Comparison of ENCODE assay signal across 11 cellular contexts in genomic region chr12:49983892-49984291, GRCh38. TPM values are rescaled to one million over a fixed set of nuclear protein-coding genes. Genes with fewer than 3 reads are reported as not detected.
DNase-seq lines count a peak whose midpoint lies in the region; ATAC-seq, FAIRE-seq and TF ChIP-seq lines count a peak whose summit lies in the region.
"Had no signal": no experiment of that assay in that cellular context is flagged by ENCODE, and none has a peak within 500 bp of the region (broad histone marks: within the 10 kb centered on the region; RNA-seq: fewer than 3 reads in every experiment).

No MANE protein-coding gene starts in this region.

- TF ChIP-seq CTCF in D721Med (IDR thresholded peaks at IDR 0.05; ENCODE audit: insufficient read depth, missing control alignments), result no peak
- no peak for TF ChIP-seq CTCF in nephron (IDR thresholded peaks at IDR 0.05; ENCODE audit: unreplicated experiment in 3 of 3)

- H3K9me3 Mint-ChIP-seq in nephron, result no peaks in the 10 kb centered on the region
- H3K9me3 Mint-ChIP-seq: activated naive CD4-positive, alpha-beta T cell treated with anti-CD3 and anti-CD28 coated beads for 36 hours; naive B cell had no signal

- no peak for DNase-seq in D721Med (ENCODE audit: insufficient read length, low spot score)
- DNase-seq in NCI-H2196 treated with DMSO at 0.1 percent for 48 hours (lab: John Stamatoyannopoulos, UW; ENCODE audit: unreplicated experiment), result peak; percentile 41
- DNase-seq in dedifferentiated amniotic fluid mesenchymal stem cell (ENCODE audit: extremely low spot score), result peak; percentile 56
- DNase-seq in SKM-1 (lab: John Stamatoyannopoulos, UW; ENCODE audit: unreplicated experiment), result no peak
- no peak for DNase-seq in cerebellum (ENCODE audit: low spot score)
- no peak for DNase-seq in activated CD4-positive, alpha-beta T cell treated with anti-CD3 and anti-CD28 coated beads, Interleukin-2, amount 50 U/mL, for 48 hours
- DNase-seq: activated naive CD4-positive, alpha-beta T cell treated with anti-CD3 and anti-CD28 coated beads for 36 hours; naive B cell had no signal

- peaks cover 75% of the 10 kb centered on the region for H3K4me1 Mint-ChIP-seq in nephron
- H3K4me1 Mint-ChIP-seq: naive B cell had no signal

- peaks cover 4% of the 10 kb centered on the region for H3K27me3 Mint-ChIP-seq in nephron (ENCODE audit: low read depth)
- H3K27me3 Mint-ChIP-seq: naive B cell had no signal

- ATAC-seq in GM21367 (IDR thresholded peaks at IDR 0.05; ENCODE audit: unreplicated experiment), result no peak

- H3K27ac Mint-ChIP-seq in nephron, result peak overlapping the region; percentile 82 to 93 (median 89)
- H3K27ac Mint-ChIP-seq: activated naive CD4-positive, alpha-beta T cell treated with anti-CD3 and anti-CD28 coated beads for 36 hours had no signal

- peaks cover 9% of the 10 kb centered on the region for H3K36me3 Mint-ChIP-seq in nephron (ENCODE audit: low read depth)

- H3K4me3 Mint-ChIP-seq in nephron, result peak overlapping the region; percentile 3 to 26 (median 4)
- H3K4me3 Mint-ChIP-seq: activated naive CD4-positive, alpha-beta T cell treated with anti-CD3 and anti-CD28 coated beads for 36 hours had no signal

- FAIRE-seq in D721Med (lab: Jason Lieb, UNC), result peak; percentile 84
- FAIRE-seq: GM18507 had no signal

RNA-seq across cellular contexts. Expression of gene AQP6, which starts 11.1 kb away (rescaled TPM):
- total RNA-seq in cerebellum, result 0.27 TPM
- total RNA-seq: activated naive CD4-positive, alpha-beta T cell treated with anti-CD3 and anti-CD28 coated beads for 36 hours had no signal

RNA-seq across cellular contexts. Expression of gene AQP5, which starts 22.2 kb away (rescaled TPM):
- 0.82 TPM for total RNA-seq in cerebellum
- total RNA-seq: activated naive CD4-positive, alpha-beta T cell treated with anti-CD3 and anti-CD28 coated beads for 36 hours had no signal

RNA-seq across cellular contexts. Expression of gene AQP2, which starts 33.4 kb away (rescaled TPM):
- not detected for total RNA-seq in cerebellum
- total RNA-seq: activated naive CD4-positive, alpha-beta T cell treated with anti-CD3 and anti-CD28 coated beads for 36 hours had no signal

RNA-seq across cellular contexts. Expression of gene RACGAP1, which starts 41.4 kb away (rescaled TPM):
- total RNA-seq in cerebellum, result 38.3 TPM

Comparison
In these comparisons a context has a peak if more than half of its experiments do, and no peak if none do; other contexts are left out.
1. DNase-seq: peak in NCI-H2196 treated with DMSO at 0.1 percent for 48 hours (single experiment) and dedifferentiated amniotic fluid mesenchymal stem cell (single experiment); none in D721Med (single experiment), SKM-1 (single experiment), cerebellum (single experiment) and activated CD4-positive, alpha-beta T cell treated with anti-CD3 and anti-CD28 coated beads, Interleukin-2, amount 50 U/mL, for 48 hours (0 of 2).